19 cellular contexts compared by ENCODE assay signal in genomic region chrX:38515291-38515690, GRCh38.
"Had no signal": no experiment of that assay in that cellular context is flagged by ENCODE, and none has a peak within 500 bp of the region (broad histone marks: within the 10 kb centered on the region; RNA-seq: fewer than 3 reads in every experiment).

No MANE protein-coding gene starts in this region.

- FAIRE-seq: islet of Langerhans, TTC549 had no signal

- H3K27ac ChIP-seq: coronary artery, esophagus squamous epithelium, gastroesophageal sphincter, sigmoid colon, thoracic aorta, vagina had no signal

- ATAC-seq: activated CD4-positive, alpha-beta T cell treated with anti-CD3 and anti-CD28 coated beads for 36 hours; gastroesophageal sphincter; natural killer cell treated with Interleukin-12 subunit alpha and Interleukin-12 subunit beta and Interleukin-15 and Interleukin-18, amount 100 ng/mL, for 72 hours had no signal

- H3K9me3 ChIP-seq: esophagus squamous epithelium, gastroesophageal sphincter, sigmoid colon, thoracic aorta, vagina had no signal

- H3K4me1 ChIP-seq: esophagus squamous epithelium, gastroesophageal sphincter, sigmoid colon, vagina had no signal

- H3K4me3 ChIP-seq: coronary artery, esophagus squamous epithelium, gastroesophageal sphincter, sigmoid colon, thoracic aorta, vagina had no signal

- DNase-seq: activated B cell treated with CpG ODN at 0.5 μM for 24 hours; activated CD4-positive, alpha-beta memory T cell treated with anti-CD3 and anti-CD28 coated beads for 36 hours; activated CD4-positive, alpha-beta T cell treated with anti-CD3 and anti-CD28 coated beads for 36 hours; activated effector memory CD4-positive, alpha-beta T cell treated with Interleukin-2 at 50 U/mL for 16 hours; activated naive CD4-positive, alpha-beta T cell treated with anti-CD3 and anti-CD28 coated beads, Interleukin-2, amount 10 ng/mL, durations not matched to agents 7 days and 5 days; activated T-cell treated with anti-CD3 and anti-CD28 coated beads, Interleukin-2, amount 50 U/mL, for 48 hours; esophagus squamous epithelium; head of caudate nucleus; retina; sigmoid colon; stimulated activated CD4-positive, alpha-beta T cell treated with anti-CD3 and anti-CD28 coated beads, Interleukin-4, amount 100 ng/mL, for 1 hour; stimulated activated naive CD4-positive, alpha-beta T cell had no signal
